In genomic region chr12:122063691-122064033, GRCh38 we compare ENCODE assay signal across 10 cellular contexts. TPM values are rescaled to one million over a fixed set of nuclear protein-coding genes. Genes with fewer than 3 reads are reported as not detected.
A peak's percentile ranks its signal among the peaks of the same experiment; 100 is the strongest.
DNase-seq lines count a peak whose midpoint lies in the region; ATAC-seq, FAIRE-seq and TF ChIP-seq lines count a peak whose summit lies in the region.
"Had no signal": no experiment of that assay in that cellular context is flagged by ENCODE, and none has a peak within 500 bp of the region (broad histone marks: within the 10 kb centered on the region; RNA-seq: fewer than 3 reads in every experiment).

No MANE protein-coding gene starts in this region.

- H3K27me3 ChIP-seq in HUES64 (ENCODE audit: insufficient read depth, low read length) (no peaks in the 10 kb centered on the region), astrocyte (ENCODE audit: insufficient read depth, low read length) (no peaks in the 10 kb centered on the region), left lung (no peaks in the 10 kb centered on the region), stomach smooth muscle (ENCODE audit: control insufficient read depth in 1 of 2, insufficient read depth in 2 of 2, low read length in 2 of 2) (no peaks in the 10 kb centered on the region)

- peak overlapping the region; percentile 67 for H3K4me2 ChIP-seq in astrocyte (ENCODE audit: low read length)

- H3K27me3 Mint-ChIP-seq in astrocyte (ENCODE audit: low read depth, unreplicated experiment): no peaks in the 10 kb centered on the region
- H3K27me3 Mint-ChIP-seq in activated naive CD8-positive, alpha-beta T cell treated with anti-CD3 and anti-CD28 coated beads for 36 hours: no peaks in the 10 kb centered on the region
- H3K27me3 Mint-ChIP-seq: activated naive CD8-positive, alpha-beta T cell had no signal

- peak overlapping the region; percentile 85 for H3K27ac Mint-ChIP-seq in astrocyte (ENCODE audit: unreplicated experiment)
- no peak overlapping the region for H3K27ac Mint-ChIP-seq in activated naive CD8-positive, alpha-beta T cell treated with anti-CD3 and anti-CD28 coated beads for 36 hours
- H3K27ac Mint-ChIP-seq: IgD-negative memory B cell had no signal

- DNase-seq in astrocyte (ENCODE audit: low read depth) (no peak), left lung (no peak), middle frontal gyrus (ENCODE audit: extremely low spot score, low spot score) (no peak), EL (no peak), putamen (ENCODE audit: low spot score) (no peak)
- DNase-seq in activated naive CD8-positive, alpha-beta T cell treated with anti-CD3 and anti-CD28 coated beads for 36 hours: no peak

- no peaks in the 10 kb centered on the region for H3K9me3 Mint-ChIP-seq in astrocyte (ENCODE audit: unreplicated experiment)
- no peaks in the 10 kb centered on the region for H3K9me3 Mint-ChIP-seq in activated naive CD8-positive, alpha-beta T cell treated with anti-CD3 and anti-CD28 coated beads for 36 hours
- H3K9me3 Mint-ChIP-seq: IgD-negative memory B cell had no signal

- peak overlapping the region; percentile 42; the same call in 1 of the 2 replicates for H3K27ac ChIP-seq in HUES64 (ENCODE audit: low read depth, low read length)
- H3K27ac ChIP-seq in astrocyte (ENCODE audit: low read depth, low read length): peak overlapping the region; percentile 38
- H3K27ac ChIP-seq in left lung: peak overlapping the region; percentile 77
- peak overlapping the region; percentile 98 for H3K27ac ChIP-seq in stomach smooth muscle (ENCODE audit: low read length)

- TF ChIP-seq CTCF in astrocyte (IDR thresholded peaks at IDR 0.05; ENCODE audit: insufficient read depth, low read depth, low read length) (no peak), left lung (IDR thresholded peaks at IDR 0.05) (no peak)

- ATAC-seq in left lung: peak; percentile 6

- intact Hi-C loops in left lung (cut with DNase I): no loop called here

- H3K4me3 Mint-ChIP-seq in astrocyte (ENCODE audit: unreplicated experiment): peak overlapping the region; percentile 40
- H3K4me3 Mint-ChIP-seq in activated naive CD8-positive, alpha-beta T cell treated with anti-CD3 and anti-CD28 coated beads for 36 hours: no peak overlapping the region
- H3K4me3 Mint-ChIP-seq: activated naive CD8-positive, alpha-beta T cell had no signal

- no peaks in the 10 kb centered on the region for H3K9me3 ChIP-seq in HUES64 (ENCODE audit: insufficient read depth, low read depth, low read length)
- H3K9me3 ChIP-seq in astrocyte (ENCODE audit: insufficient read depth, low read depth, low read length): no peaks in the 10 kb centered on the region
- H3K9me3 ChIP-seq in left lung: no peaks in the 10 kb centered on the region
- H3K9me3 ChIP-seq in stomach smooth muscle (ENCODE audit: control insufficient read depth in 2 of 2, low read length in 2 of 2): no peaks in the 10 kb centered on the region

- H3K36me3 Mint-ChIP-seq in astrocyte (ENCODE audit: low read depth, unreplicated experiment): peaks cover 16% of the 10 kb centered on the region
- H3K36me3 Mint-ChIP-seq in activated naive CD8-positive, alpha-beta T cell treated with anti-CD3 and anti-CD28 coated beads for 36 hours: no peaks in the 10 kb centered on the region
- H3K36me3 Mint-ChIP-seq: activated naive CD8-positive, alpha-beta T cell had no signal

- H3K4me1 ChIP-seq in HUES64 (ENCODE audit: insufficient read depth, low read length) (peaks cover 20% of the 10 kb centered on the region), astrocyte (ENCODE audit: insufficient read depth, low read length) (peaks cover 36% of the 10 kb centered on the region), left lung (peaks cover 7 to 39% of the 10 kb centered on the region in 2 donors), stomach smooth muscle (ENCODE audit: control insufficient read depth, insufficient read depth, low read length) (peaks cover 78% of the 10 kb centered on the region)

- H2AFZ ChIP-seq in astrocyte (ENCODE audit: low read depth, low read length): peak overlapping the region; percentile 1

- 34% methylated on average over 6 of the region's 6 CpGs for WGBS in HUES64

- H3K4me3 ChIP-seq in HUES64 (ENCODE audit: low read length) (no peak overlapping the region), astrocyte (ENCODE audit: insufficient read depth, low read depth, low read length) (no peak overlapping the region), left lung (peak overlapping the region in 1 of 2 donors; percentile 7), stomach smooth muscle (ENCODE audit: low read length in 2 of 2) (peak overlapping the region; percentile 52 to 70)

- no peaks in the 10 kb centered on the region for H3K79me2 ChIP-seq in astrocyte (ENCODE audit: insufficient read depth, low read length)

- H3K4me1 Mint-ChIP-seq in astrocyte (ENCODE audit: low read depth, unreplicated experiment): peaks cover 19% of the 10 kb centered on the region
- peaks cover 21% of the 10 kb centered on the region for H3K4me1 Mint-ChIP-seq in activated naive CD8-positive, alpha-beta T cell treated with anti-CD3 and anti-CD28 coated beads for 36 hours

- H3K36me3 ChIP-seq in HUES64 (ENCODE audit: insufficient read depth, low read length) (peaks cover 30% of the 10 kb centered on the region), astrocyte (ENCODE audit: insufficient read depth, low read length) (no peaks in the 10 kb centered on the region), left lung (peaks cover 0 to 8% of the 10 kb centered on the region in 2 donors), stomach smooth muscle (ENCODE audit: control insufficient read depth in 2 of 2, insufficient read depth in 2 of 2, low read length in 2 of 2) (no peaks in the 10 kb centered on the region)

- FAIRE-seq in astrocyte (lab: Jason Lieb, UNC): no peak

- H4K20me1 ChIP-seq in astrocyte (ENCODE audit: insufficient read depth, low read length): peaks cover 4% of the 10 kb centered on the region

- H3K9ac ChIP-seq in HUES64 (ENCODE audit: low read depth, low read length) (no peak overlapping the region), astrocyte (ENCODE audit: low read length) (peak overlapping the region; percentile 57), stomach smooth muscle (ENCODE audit: low read length in 2 of 2) (peak overlapping the region; percentile 74 to 93)

RNA-seq across cellular contexts. Expression of gene MLXIP, which starts 14.9 kb away (rescaled TPM):
- polyA plus RNA-seq in HUES64 (2013, experiment 1 of 2): 14.5 TPM
- polyA plus RNA-seq in HUES64 (2013, experiment 2 of 2): 17.6 TPM
- total RNA-seq in astrocyte: 62.5 and 73.4 TPM in 2 replicates
- 10 to 100 TPM; 48.1 to 62.6 TPM for total RNA-seq in left lung
- total RNA-seq in activated naive CD8-positive, alpha-beta T cell treated with anti-CD3 and anti-CD28 coated beads for 36 hours: 10 to 100 TPM; 29.0 to 30.1 TPM

RNA-seq across cellular contexts. Expression of gene BCL7A, which starts 42.0 kb away (rescaled TPM):
- 11.8 TPM for polyA plus RNA-seq in HUES64 (2013, experiment 1 of 2)
- 15.8 TPM for polyA plus RNA-seq in HUES64 (2013, experiment 2 of 2)
- total RNA-seq in astrocyte: 8.5 and 9.6 TPM in 2 replicates
- 10 to 100 TPM in 1 of 2 donors, 1 to 10 TPM in 1; 7.0 to 11.1 TPM for total RNA-seq in left lung
- 1 to 10 TPM; 6.7 to 7.2 TPM for total RNA-seq in activated naive CD8-positive, alpha-beta T cell treated with anti-CD3 and anti-CD28 coated beads for 36 hours

Comparison
In these comparisons a context has a peak if more than half of its experiments do, and no peak if none do; other contexts are left out.
1. H3K27ac ChIP-seq: peak in every context shown above with its lines; median percentile 98 in stomach smooth muscle; 77 in left lung; 42 in HUES64; 38 in astrocyte.
2. H3K4me3 ChIP-seq: peak in stomach smooth muscle (2 of 2); none in HUES64 (single experiment) and astrocyte (single experiment).